Comparison of ENCODE assay signal across 24 cellular contexts in genomic region chr7:120877706-120878105, GRCh38. TPM values are rescaled to one million over a fixed set of nuclear protein-coding genes. Genes with fewer than 3 reads are reported as not detected.
"Had no signal": no experiment of that assay in that cellular context is flagged by ENCODE, and none has a peak within 500 bp of the region (broad histone marks: within the 10 kb centered on the region; RNA-seq: fewer than 3 reads in every experiment).

No MANE protein-coding gene starts in this region.

- H3K27ac ChIP-seq: breast epithelium, colonic mucosa, dorsolateral prefrontal cortex, esophagus muscularis mucosa, prostate gland, spleen, testis, vagina had no signal

- H3K9me3 Mint-ChIP-seq: activated T-cell treated with anti-CD3 and anti-CD28 coated beads, Interleukin-2, amount 50 U/mL, for 4 hours; activated T-helper 2 cell treated with anti-CD3 and anti-CD28 coated beads, Interferon-gamma antibody, Interleukin-2, Interleukin-4, amounts not matched to agents 10 μg/mL and 5 μg/mL and 100 μg/mL, durations not matched to agents 14 hours and 24 hours and 36 hours; effector memory CD8-positive, alpha-beta T cell; memory B cell had no signal

- H3K4me1 ChIP-seq: breast epithelium, colonic mucosa, esophagus muscularis mucosa, prostate gland, spleen, testis, vagina had no signal

- H3K4me1 Mint-ChIP-seq: memory B cell had no signal

- DNase-seq: activated CD4-positive, alpha-beta T cell treated with anti-CD3 and anti-CD28 coated beads, Interleukin-2, amount 50 U/mL, for 48 hours; activated CD8-positive, alpha-beta memory T cell treated with anti-CD3 and anti-CD28 coated beads, Interleukin-2, amount 50 U/mL, for 48 hours; activated naive CD4-positive, alpha-beta T cell; activated T-cell treated with anti-CD3 and anti-CD28 coated beads, Interleukin-2, amount 50 U/mL, for 4 hours; colonic mucosa; dorsolateral prefrontal cortex; effector memory CD8-positive, alpha-beta T cell; left colon; occipital lobe; spleen; stimulated activated CD4-positive, alpha-beta T cell treated with anti-CD3 and anti-CD28 coated beads, Interleukin-4, amount 100 ng/mL, for 1 hour; stimulated activated naive CD4-positive, alpha-beta T cell; T1000; testis had no signal

- H3K36me3 Mint-ChIP-seq: activated naive CD8-positive, alpha-beta T cell; memory B cell; WTC11 had no signal

- H3K27me3 ChIP-seq: breast epithelium, colonic mucosa, esophagus muscularis mucosa, spleen, testis, vagina had no signal

- H3K9me3 ChIP-seq: breast epithelium, colonic mucosa, esophagus muscularis mucosa, prostate gland, spleen, testis, vagina had no signal

- H3K4me3 ChIP-seq: breast epithelium, colonic mucosa, dorsolateral prefrontal cortex, esophagus muscularis mucosa, prostate gland, spleen, testis, vagina had no signal

- H3K4me3 Mint-ChIP-seq: activated naive CD8-positive, alpha-beta T cell; activated T-cell treated with anti-CD3 and anti-CD28 coated beads, Interleukin-2, amount 50 U/mL, for 4 hours; effector memory CD8-positive, alpha-beta T cell; memory B cell; WTC11 had no signal

- ATAC-seq: activated T-cell treated with anti-CD3 and anti-CD28 coated beads, Interleukin-2, amount 50 U/mL, for 4 hours; effector memory CD8-positive, alpha-beta T cell; left colon; WTC11 had no signal

- H3K36me3 ChIP-seq: breast epithelium, colonic mucosa, esophagus muscularis mucosa, prostate gland, spleen, vagina had no signal

- H3K27ac Mint-ChIP-seq: activated naive CD8-positive, alpha-beta T cell; activated T-helper 2 cell treated with anti-CD3 and anti-CD28 coated beads, Interferon-gamma antibody, Interleukin-2, Interleukin-4, amounts not matched to agents 10 μg/mL and 5 μg/mL and 100 μg/mL, durations not matched to agents 14 hours and 24 hours and 36 hours; effector memory CD8-positive, alpha-beta T cell; memory B cell; WTC11 had no signal

RNA-seq across cellular contexts. Expression of gene TSPAN12, which starts 19.8 kb away (rescaled TPM):
- total RNA-seq: activated CD8-positive, alpha-beta memory T cell treated with anti-CD3 and anti-CD28 coated beads for 36 hours; activated T-helper 2 cell treated with anti-CD3 and anti-CD28 coated beads, Interferon-gamma antibody, Interleukin-2, Interleukin-4, amounts not matched to agents 10 μg/mL and 5 μg/mL and 100 μg/mL, durations not matched to agents 14 hours and 24 hours and 36 hours; mononuclear cell had no signal
